Comparison of ENCODE assay signal across 18 cellular contexts in genomic region chr17:30267625-30268024, GRCh38. TPM values are rescaled to one million over a fixed set of nuclear protein-coding genes. Genes with fewer than 3 reads are reported as not detected.
"Had no signal": no experiment of that assay in that cellular context is flagged by ENCODE, and none has a peak within 500 bp of the region (broad histone marks: within the 10 kb centered on the region; RNA-seq: fewer than 3 reads in every experiment).

No MANE protein-coding gene starts in this region.

- H3K4me3 ChIP-seq: ascending aorta, colonic mucosa, lung, ovary, sigmoid colon, thyroid gland had no signal

- ATAC-seq: activated CD4-positive, CD25-positive, alpha-beta regulatory T cell treated with anti-CD3 and anti-CD28 coated beads, Interleukin-2, amount 50 U/mL, for 24 hours; activated naive CD8-positive, alpha-beta T cell treated with anti-CD3 and anti-CD28 coated beads, Interleukin-2, amount 50 U/mL, for 24 hours; esophagus mucosa; left colon had no signal

- H3K27ac Mint-ChIP-seq: activated naive CD8-positive, alpha-beta T cell treated with anti-CD3 and anti-CD28 coated beads, Interleukin-2, amount 50 U/mL, for 24 hours; mesothelial cell of epicardium had no signal

- H3K27ac ChIP-seq: colonic mucosa, ovary, sigmoid colon, thyroid gland had no signal

- H3K4me3 Mint-ChIP-seq: activated naive CD8-positive, alpha-beta T cell treated with anti-CD3 and anti-CD28 coated beads, Interleukin-2, amount 50 U/mL, for 24 hours; mesothelial cell of epicardium had no signal

- H3K36me3 ChIP-seq: colonic mucosa, ovary had no signal

- H3K9me3 ChIP-seq: ascending aorta, colonic mucosa, ovary, sigmoid colon, thyroid gland had no signal

- H3K9me3 Mint-ChIP-seq: activated naive CD8-positive, alpha-beta T cell treated with anti-CD3 and anti-CD28 coated beads, Interleukin-2, amount 50 U/mL, for 24 hours; mesothelial cell of epicardium had no signal

- H3K27me3 Mint-ChIP-seq: activated naive CD8-positive, alpha-beta T cell treated with anti-CD3 and anti-CD28 coated beads, Interleukin-2, amount 50 U/mL, for 24 hours had no signal

- DNase-seq: activated naive CD4-positive, alpha-beta T cell treated with Interleukin-2 at 50 U/mL for 16 hours; activated naive CD8-positive, alpha-beta T cell treated with anti-CD3 and anti-CD28 coated beads, Interleukin-2, amount 50 U/mL, for 24 hours; activated T-cell treated with anti-CD3 and anti-CD28 coated beads for 4 hours; colonic mucosa; foreskin melanocyte; head of caudate nucleus; left colon; ovary; sigmoid colon; stimulated activated CD4-positive, alpha-beta T cell treated with anti-CD3 and anti-CD28 coated beads, Interleukin-12 subunit alpha, Interleukin-12 subunit beta, amount 100 ng/mL, for 4 hours; stimulated activated CD4-positive, alpha-beta T cell treated with anti-CD3 and anti-CD28 coated beads, Interleukin-2, amount 100 ng/mL, for 24 hours; thyroid gland had no signal

- H3K27me3 ChIP-seq: ascending aorta, colonic mucosa, ovary, sigmoid colon, thyroid gland had no signal

- H3K4me1 ChIP-seq: colonic mucosa, sigmoid colon had no signal

RNA-seq across cellular contexts. Expression of gene SLC6A4, which starts 32.1 kb away (rescaled TPM):
- total RNA-seq: T-helper 2 cell treated with Interferon-gamma antibody and Interleukin-4, amounts not matched to agents 100 ng/mL and 5 ng/mL, for 36 hours had no signal
